In the genomic region with DNA sequence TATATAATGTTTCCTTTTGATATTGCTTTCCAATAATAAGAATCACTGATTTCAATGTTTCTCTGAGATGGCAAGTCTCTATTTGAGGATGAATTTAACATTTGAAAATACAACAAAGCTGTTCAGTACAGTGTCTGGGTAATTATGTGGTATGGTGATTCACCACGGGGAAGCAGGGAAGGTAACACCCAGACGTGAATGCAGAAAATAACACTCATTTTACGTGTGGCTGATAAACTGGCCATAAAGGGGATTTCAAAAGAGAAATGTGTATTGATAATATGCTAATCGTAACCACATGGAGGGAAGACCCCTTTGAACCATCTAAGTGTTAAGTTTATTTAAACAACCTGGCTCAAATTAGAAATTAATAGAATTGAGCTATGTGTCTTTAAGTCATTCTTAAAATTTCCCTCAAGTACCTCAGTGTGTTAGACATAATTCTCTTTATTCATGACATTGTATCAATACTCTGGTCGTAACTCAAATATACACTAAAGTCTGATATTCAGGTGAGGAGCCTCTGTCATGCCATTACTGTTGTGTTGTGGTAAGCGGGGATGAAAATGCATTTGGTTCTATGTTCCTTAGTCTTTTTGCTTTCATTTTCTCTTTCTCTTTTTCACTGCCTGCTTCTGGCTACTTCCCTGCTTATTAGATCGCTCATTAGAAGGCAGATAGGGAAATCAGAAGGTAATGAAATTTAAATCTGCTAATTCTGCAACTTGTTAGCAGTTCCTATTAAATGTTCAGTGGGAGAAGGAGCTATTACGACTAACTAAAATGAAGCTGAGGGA, we compare ENCODE assay signal across 11 cellular contexts.
A peak's percentile ranks its signal among the peaks of the same experiment; 100 is the strongest.
DNase-seq lines count a peak whose midpoint lies in the region; ATAC-seq lines count a peak whose summit lies in the region.
"Had no signal": no experiment of that assay in that cellular context is flagged by ENCODE, and none has a peak within 500 bp of the region (broad histone marks: within the 10 kb centered on the region; RNA-seq: fewer than 3 reads in every experiment).

No MANE protein-coding gene starts in this region.

- WGBS in GM23248 (ENCODE audit: low coverage in 1 of 2, low lambda C conversion rate in 2 of 2, missing lambda C conversion rate in 2 of 2), 2 experiments, result 20 to 22% methylated on average over 8 of the region's 8 CpGs

- CTCF ChIA-PET in naive thymus-derived CD4-positive, alpha-beta T cell (lab: Charles Lee), result no interaction called here

- no peaks in the 10 kb centered on the region for H4K20me1 ChIP-seq in GM23248 (ENCODE audit: insufficient read depth)

- H3K4me2 ChIP-seq in GM23248 (ENCODE audit: unreplicated experiment), result no peak overlapping the region

- H3K4me1 ChIP-seq in naive thymus-derived CD4-positive, alpha-beta T cell (ENCODE audit: control insufficient read depth in 2 of 2, insufficient read depth in 2 of 2, low read length in 2 of 2), result no peaks in the 10 kb centered on the region
- H3K4me1 ChIP-seq in GM23248 (ENCODE audit: insufficient read depth), result no peaks in the 10 kb centered on the region

- no peaks in the 10 kb centered on the region for H3K79me2 ChIP-seq in GM23248 (ENCODE audit: insufficient read depth)

- DNase-seq in RPMI8226 (peak; percentile 25), NAMALWA (ENCODE audit: low spot score) (no peak), GM23248 (no peak), T-helper 2 cell (no peak), SKM-1 treated with dmso at 0.1 percent for 144 hours (lab: John Stamatoyannopoulos, UW; ENCODE audit: unreplicated experiment) (no peak)
- no peak for DNase-seq in naive thymus-derived CD4-positive, alpha-beta T cell
- DNase-seq: left cardiac atrium, NCI-H82 had no signal

- peak overlapping the region in 5 of 10 donors; percentile 29 to 72 (median 69) for H3K4me3 Mint-ChIP-seq in naive thymus-derived CD4-positive, alpha-beta T cell

- no peak overlapping the region for H3K27ac ChIP-seq in naive thymus-derived CD4-positive, alpha-beta T cell (ENCODE audit: low read depth, low read length)
- no peak overlapping the region for H3K27ac ChIP-seq in GM23248

- ATAC-seq in GM18858 (IDR thresholded peaks at IDR 0.05; ENCODE audit: unreplicated experiment) (peak; percentile 74), HG02610 (IDR thresholded peaks at IDR 0.05; ENCODE audit: unreplicated experiment) (peak; percentile 82)
- ATAC-seq in naive thymus-derived CD4-positive, alpha-beta T cell, result no peak

- peak overlapping the region in 2 of 9 donors; percentile 43 to 54 for H3K27ac Mint-ChIP-seq in naive thymus-derived CD4-positive, alpha-beta T cell
- H3K27ac Mint-ChIP-seq: activated T-helper 2 cell treated with anti-CD3 and anti-CD28 coated beads, Interferon-gamma antibody, Interleukin-2, Interleukin-4, amounts not matched to agents 10 μg/mL and 5 μg/mL and 100 μg/mL, durations not matched to agents 14 hours and 24 hours and 36 hours had no signal

- H3K4me1 Mint-ChIP-seq in naive thymus-derived CD4-positive, alpha-beta T cell, result peaks cover 0 to 5% (median 0%) of the 10 kb centered on the region in 7 donors

- no peak overlapping the region for H2AFZ ChIP-seq in GM23248

- H3K27me3 ChIP-seq in naive thymus-derived CD4-positive, alpha-beta T cell (ENCODE audit: control insufficient read depth in 2 of 2, insufficient read depth in 2 of 2, low read length in 2 of 2), result no peaks in the 10 kb centered on the region
- H3K27me3 ChIP-seq in GM23248 (replicated peaks; ENCODE audit: insufficient read depth), result no peaks in the 10 kb centered on the region

- H3F3A ChIP-seq in GM23248 (ENCODE audit: insufficient read depth), result no peaks in the 10 kb centered on the region

- no peak overlapping the region for H3K9ac ChIP-seq in GM23248

- no peaks in the 10 kb centered on the region for H3K9me3 ChIP-seq in naive thymus-derived CD4-positive, alpha-beta T cell (ENCODE audit: control insufficient read depth in 2 of 3, low read length in 3 of 3)
- no peaks in the 10 kb centered on the region for H3K9me3 ChIP-seq in GM23248 (ENCODE audit: low read depth)

- intact Hi-C loops in naive thymus-derived CD4-positive, alpha-beta T cell (cut with micrococcal nuclease), result no loop called here

- no peaks in the 10 kb centered on the region for H3K27me3 Mint-ChIP-seq in naive thymus-derived CD4-positive, alpha-beta T cell

- H3K36me3 Mint-ChIP-seq in naive thymus-derived CD4-positive, alpha-beta T cell, result no peaks in the 10 kb centered on the region

- peak overlapping the region; percentile 7 for H3K4me3 ChIP-seq in naive thymus-derived CD4-positive, alpha-beta T cell (ENCODE audit: low read length)
- no peak overlapping the region for H3K4me3 ChIP-seq in GM23248

- no peaks in the 10 kb centered on the region for H3K9me2 ChIP-seq in GM23248 (ENCODE audit: insufficient read depth)

- peaks cover 0 to 7% (median 0%) of the 10 kb centered on the region in 11 donors for H3K9me3 Mint-ChIP-seq in naive thymus-derived CD4-positive, alpha-beta T cell
- H3K9me3 Mint-ChIP-seq: activated T-helper 2 cell treated with anti-CD3 and anti-CD28 coated beads, Interferon-gamma antibody, Interleukin-2, Interleukin-4, amounts not matched to agents 10 μg/mL and 5 μg/mL and 100 μg/mL, durations not matched to agents 14 hours and 24 hours and 36 hours had no signal

- in situ Hi-C loops in GM23248 (cut with MboI), result no loop called here

- POLR2A ChIA-PET in naive thymus-derived CD4-positive, alpha-beta T cell (lab: Charles Lee), result no interaction called here

- H3K36me3 ChIP-seq in naive thymus-derived CD4-positive, alpha-beta T cell (ENCODE audit: control insufficient read depth in 2 of 3, insufficient read depth in 3 of 3, low read length in 3 of 3), result no peaks in the 10 kb centered on the region
- no peaks in the 10 kb centered on the region for H3K36me3 ChIP-seq in GM23248 (ENCODE audit: low read depth)
